Comparison of ENCODE assay signal across 1 cellular context in the genomic region with DNA sequence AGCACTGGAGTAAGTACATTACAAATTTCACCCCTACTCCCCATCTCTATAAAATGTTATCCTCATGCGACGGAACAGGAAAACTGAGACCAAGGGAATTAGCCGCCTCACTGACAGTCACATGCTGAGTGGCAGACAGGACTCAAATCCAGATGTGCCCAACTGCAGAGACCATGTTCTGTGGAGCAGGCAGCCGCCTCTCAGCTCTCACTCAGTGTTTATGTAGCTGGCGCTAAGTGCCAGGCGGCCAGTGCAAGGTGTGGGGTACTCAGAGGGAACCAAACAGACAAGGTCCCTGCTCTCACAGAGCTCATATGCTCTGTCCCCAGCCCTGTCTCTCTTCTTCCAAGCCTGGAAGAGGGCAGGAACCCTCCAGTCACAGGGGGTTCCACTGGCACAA.
TF ChIP-seq lines count a peak whose summit lies in the region.

No MANE protein-coding gene starts in this region.

TF ChIP-seq in GM23338, 12 proteins besides CTCF, POLR2A, EP300 and RAD21 (continued from another document):
- TF ChIP-seq, protein P1, sequence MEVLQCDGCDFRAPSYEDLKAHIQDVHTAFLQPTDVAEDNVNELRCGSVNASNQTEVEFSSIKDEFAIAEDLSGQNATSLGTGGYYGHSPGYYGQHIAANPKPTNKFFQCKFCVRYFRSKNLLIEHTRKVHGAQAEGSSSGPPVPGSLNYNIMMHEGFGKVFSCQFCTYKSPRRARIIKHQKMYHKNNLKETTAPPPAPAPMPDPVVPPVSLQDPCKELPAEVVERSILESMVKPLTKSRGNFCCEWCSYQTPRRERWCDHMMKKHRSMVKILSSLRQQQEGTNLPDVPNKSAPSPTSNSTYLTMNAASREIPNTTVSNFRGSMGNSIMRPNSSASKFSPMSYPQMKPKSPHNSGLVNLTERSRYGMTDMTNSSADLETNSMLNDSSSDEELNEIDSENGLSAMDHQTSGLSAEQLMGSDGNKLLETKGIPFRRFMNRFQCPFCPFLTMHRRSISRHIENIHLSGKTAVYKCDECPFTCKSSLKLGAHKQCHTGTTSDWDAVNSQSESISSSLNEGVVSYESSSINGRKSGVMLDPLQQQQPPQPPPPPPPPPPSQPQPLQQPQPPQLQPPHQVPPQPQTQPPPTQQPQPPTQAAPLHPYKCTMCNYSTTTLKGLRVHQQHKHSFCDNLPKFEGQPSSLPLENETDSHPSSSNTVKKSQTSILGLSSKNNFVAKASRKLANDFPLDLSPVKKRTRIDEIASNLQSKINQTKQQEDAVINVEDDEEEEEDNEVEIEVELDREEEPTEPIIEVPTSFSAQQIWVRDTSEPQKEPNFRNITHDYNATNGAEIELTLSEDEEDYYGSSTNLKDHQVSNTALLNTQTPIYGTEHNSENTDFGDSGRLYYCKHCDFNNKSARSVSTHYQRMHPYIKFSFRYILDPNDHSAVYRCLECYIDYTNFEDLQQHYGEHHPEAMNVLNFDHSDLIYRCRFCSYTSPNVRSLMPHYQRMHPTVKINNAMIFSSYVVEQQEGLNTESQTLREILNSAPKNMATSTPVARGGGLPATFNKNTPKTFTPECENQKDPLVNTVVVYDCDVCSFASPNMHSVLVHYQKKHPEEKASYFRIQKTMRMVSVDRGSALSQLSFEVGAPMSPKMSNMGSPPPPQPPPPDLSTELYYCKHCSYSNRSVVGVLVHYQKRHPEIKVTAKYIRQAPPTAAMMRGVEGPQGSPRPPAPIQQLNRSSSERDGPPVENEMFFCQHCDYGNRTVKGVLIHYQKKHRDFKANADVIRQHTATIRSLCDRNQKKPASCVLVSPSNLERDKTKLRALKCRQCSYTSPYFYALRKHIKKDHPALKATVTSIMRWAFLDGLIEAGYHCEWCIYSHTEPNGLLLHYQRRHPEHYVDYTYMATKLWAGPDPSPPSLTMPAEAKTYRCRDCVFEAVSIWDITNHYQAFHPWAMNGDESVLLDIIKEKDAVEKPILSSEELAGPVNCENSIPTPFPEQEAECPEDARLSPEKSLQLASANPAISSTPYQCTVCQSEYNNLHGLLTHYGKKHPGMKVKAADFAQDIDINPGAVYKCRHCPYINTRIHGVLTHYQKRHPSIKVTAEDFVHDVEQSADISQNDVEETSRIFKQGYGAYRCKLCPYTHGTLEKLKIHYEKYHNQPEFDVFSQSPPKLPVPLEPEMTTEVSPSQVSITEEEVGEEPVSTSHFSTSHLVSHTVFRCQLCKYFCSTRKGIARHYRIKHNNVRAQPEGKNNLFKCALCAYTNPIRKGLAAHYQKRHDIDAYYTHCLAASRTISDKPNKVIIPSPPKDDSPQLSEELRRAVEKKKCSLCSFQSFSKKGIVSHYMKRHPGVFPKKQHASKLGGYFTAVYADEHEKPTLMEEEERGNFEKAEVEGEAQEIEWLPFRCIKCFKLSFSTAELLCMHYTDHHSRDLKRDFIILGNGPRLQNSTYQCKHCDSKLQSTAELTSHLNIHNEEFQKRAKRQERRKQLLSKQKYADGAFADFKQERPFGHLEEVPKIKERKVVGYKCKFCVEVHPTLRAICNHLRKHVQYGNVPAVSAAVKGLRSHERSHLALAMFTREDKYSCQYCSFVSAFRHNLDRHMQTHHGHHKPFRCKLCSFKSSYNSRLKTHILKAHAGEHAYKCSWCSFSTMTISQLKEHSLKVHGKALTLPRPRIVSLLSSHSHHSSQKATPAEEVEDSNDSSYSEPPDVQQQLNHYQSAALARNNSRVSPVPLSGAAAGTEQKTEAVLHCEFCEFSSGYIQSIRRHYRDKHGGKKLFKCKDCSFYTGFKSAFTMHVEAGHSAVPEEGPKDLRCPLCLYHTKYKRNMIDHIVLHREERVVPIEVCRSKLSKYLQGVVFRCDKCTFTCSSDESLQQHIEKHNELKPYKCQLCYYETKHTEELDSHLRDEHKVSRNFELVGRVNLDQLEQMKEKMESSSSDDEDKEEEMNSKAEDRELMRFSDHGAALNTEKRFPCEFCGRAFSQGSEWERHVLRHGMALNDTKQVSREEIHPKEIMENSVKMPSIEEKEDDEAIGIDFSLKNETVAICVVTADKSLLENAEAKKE (CRISPR knock-in tag; IDR thresholded peaks at IDR 0.05): no peak
- TF ChIP-seq NANOG (IDR thresholded peaks at IDR 0.05; ENCODE audit: borderline replicate concordance): no peak
- TF ChIP-seq, protein P2, sequence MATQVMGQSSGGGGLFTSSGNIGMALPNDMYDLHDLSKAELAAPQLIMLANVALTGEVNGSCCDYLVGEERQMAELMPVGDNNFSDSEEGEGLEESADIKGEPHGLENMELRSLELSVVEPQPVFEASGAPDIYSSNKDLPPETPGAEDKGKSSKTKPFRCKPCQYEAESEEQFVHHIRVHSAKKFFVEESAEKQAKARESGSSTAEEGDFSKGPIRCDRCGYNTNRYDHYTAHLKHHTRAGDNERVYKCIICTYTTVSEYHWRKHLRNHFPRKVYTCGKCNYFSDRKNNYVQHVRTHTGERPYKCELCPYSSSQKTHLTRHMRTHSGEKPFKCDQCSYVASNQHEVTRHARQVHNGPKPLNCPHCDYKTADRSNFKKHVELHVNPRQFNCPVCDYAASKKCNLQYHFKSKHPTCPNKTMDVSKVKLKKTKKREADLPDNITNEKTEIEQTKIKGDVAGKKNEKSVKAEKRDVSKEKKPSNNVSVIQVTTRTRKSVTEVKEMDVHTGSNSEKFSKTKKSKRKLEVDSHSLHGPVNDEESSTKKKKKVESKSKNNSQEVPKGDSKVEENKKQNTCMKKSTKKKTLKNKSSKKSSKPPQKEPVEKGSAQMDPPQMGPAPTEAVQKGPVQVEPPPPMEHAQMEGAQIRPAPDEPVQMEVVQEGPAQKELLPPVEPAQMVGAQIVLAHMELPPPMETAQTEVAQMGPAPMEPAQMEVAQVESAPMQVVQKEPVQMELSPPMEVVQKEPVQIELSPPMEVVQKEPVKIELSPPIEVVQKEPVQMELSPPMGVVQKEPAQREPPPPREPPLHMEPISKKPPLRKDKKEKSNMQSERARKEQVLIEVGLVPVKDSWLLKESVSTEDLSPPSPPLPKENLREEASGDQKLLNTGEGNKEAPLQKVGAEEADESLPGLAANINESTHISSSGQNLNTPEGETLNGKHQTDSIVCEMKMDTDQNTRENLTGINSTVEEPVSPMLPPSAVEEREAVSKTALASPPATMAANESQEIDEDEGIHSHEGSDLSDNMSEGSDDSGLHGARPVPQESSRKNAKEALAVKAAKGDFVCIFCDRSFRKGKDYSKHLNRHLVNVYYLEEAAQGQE (IDR thresholded peaks at IDR 0.05; ENCODE audit: unreplicated experiment): no peak
- TF ChIP-seq JUNB (IDR thresholded peaks at IDR 0.05; ENCODE audit: unreplicated experiment): no peak
- no peak for TF ChIP-seq EZH2 (IDR thresholded peaks at IDR 0.05; ENCODE audit: low read depth, unreplicated experiment)
- TF ChIP-seq ZNF331 (CRISPR knock-in tag; IDR thresholded peaks at IDR 0.05; ENCODE audit: low read depth): no peak
- TF ChIP-seq CREB1 (CRISPR knock-in tag; IDR thresholded peaks at IDR 0.05; ENCODE audit: low read depth): no peak
- TF ChIP-seq POLR2AphosphoS5 (IDR thresholded peaks at IDR 0.05; ENCODE audit: low read depth): no peak
